Comparison of ENCODE assay signal across 10 cellular contexts in genomic region chr12:749871-750270, GRCh38. TPM values are rescaled to one million over a fixed set of nuclear protein-coding genes. Genes with fewer than 3 reads are reported as not detected.
A peak's percentile ranks its signal among the peaks of the same experiment; 100 is the strongest.
DNase-seq lines count a peak whose midpoint lies in the region; ATAC-seq, FAIRE-seq and TF ChIP-seq lines count a peak whose summit lies in the region.
"Had no signal": no experiment of that assay in that cellular context is flagged by ENCODE, and none has a peak within 500 bp of the region (broad histone marks: within the 10 kb centered on the region; RNA-seq: fewer than 3 reads in every experiment).

No MANE protein-coding gene starts in this region.

- no peaks in the 10 kb centered on the region for H3K36me3 ChIP-seq in CD8-positive, alpha-beta memory T cell (ENCODE audit: insufficient read depth, low read length)

- H3K9me3 Mint-ChIP-seq in CD8-positive, alpha-beta memory T cell = no peaks in the 10 kb centered on the region
- H3K9me3 Mint-ChIP-seq in T-helper 2 cell treated with Interferon-gamma antibody and Interleukin-4, amounts not matched to agents 5 μg/mL and 100 μg/mL, for 36 hours = no peaks in the 10 kb centered on the region

- CTCF ChIA-PET in CD8-positive, alpha-beta memory T cell (lab: Charles Lee) = interaction anchor here (1.0 to 6.1 kb wide), 15 partner anchors 9 to 186 kb away, joined by 3 to 66 read pairs (median 22); no protein-coding TSS in a partner anchor

- H3K27ac Mint-ChIP-seq in CD8-positive, alpha-beta memory T cell = peak overlapping the region in 4 of 8 donors; percentile 82 to 95 (median 92)
- peak overlapping the region; percentile 90 for H3K27ac Mint-ChIP-seq in T-helper 2 cell treated with Interferon-gamma antibody and Interleukin-4, amounts not matched to agents 5 μg/mL and 100 μg/mL, for 36 hours

- peak overlapping the region; percentile 71 for H3K27ac ChIP-seq in CD8-positive, alpha-beta memory T cell (ENCODE audit: low read depth, low read length)

- peak overlapping the region in 6 of 7 donors; percentile 33 to 78 (median 62) for H3K4me3 Mint-ChIP-seq in CD8-positive, alpha-beta memory T cell
- peak overlapping the region; percentile 76 for H3K4me3 Mint-ChIP-seq in T-helper 2 cell treated with Interferon-gamma antibody and Interleukin-4, amounts not matched to agents 5 μg/mL and 100 μg/mL, for 36 hours

- DNase-seq in CD8-positive, alpha-beta memory T cell = no peak
- no peak for DNase-seq in H54 (ENCODE audit: insufficient read length, low spot score)
- no peak for DNase-seq in T-helper 2 cell treated with Interferon-gamma antibody and Interleukin-4, amounts not matched to agents 5 μg/mL and 100 μg/mL, for 36 hours (ENCODE audit: low spot score)
- DNase-seq in myocyte (ENCODE audit: low read depth) = peak; percentile 13
- DNase-seq in islet precursor cell = no peak
- no peak for DNase-seq in D341Med (ENCODE audit: low spot score)
- DNase-seq: activated gamma-delta T cell had no signal

- TF ChIP-seq POLR2A in H54 (IDR thresholded peaks at IDR 0.05; ENCODE audit: low read depth, low read length) = no peak

- peaks cover 24% of the 10 kb centered on the region for H3K4me1 ChIP-seq in CD8-positive, alpha-beta memory T cell (ENCODE audit: insufficient read depth, low read length)

- H3K4me1 Mint-ChIP-seq in CD8-positive, alpha-beta memory T cell = peaks cover 0 to 14% (median 11%) of the 10 kb centered on the region in 3 donors
- peaks cover 14% of the 10 kb centered on the region for H3K4me1 Mint-ChIP-seq in T-helper 2 cell treated with Interferon-gamma antibody and Interleukin-4, amounts not matched to agents 5 μg/mL and 100 μg/mL, for 36 hours (ENCODE audit: low read depth)

- H3K27me3 Mint-ChIP-seq in CD8-positive, alpha-beta memory T cell = no peaks in the 10 kb centered on the region
- H3K27me3 Mint-ChIP-seq in T-helper 2 cell treated with Interferon-gamma antibody and Interleukin-4, amounts not matched to agents 5 μg/mL and 100 μg/mL, for 36 hours (ENCODE audit: low read depth) = no peaks in the 10 kb centered on the region

- H3K27me3 ChIP-seq in CD8-positive, alpha-beta memory T cell (ENCODE audit: insufficient read depth, low read length, poor library complexity, severe bottlenecking) = no peaks in the 10 kb centered on the region

- POLR2A ChIA-PET in CD8-positive, alpha-beta memory T cell (lab: Charles Lee) = interaction anchor here (0.6 to 5.2 kb wide), 5 partner anchors 9 to 107 kb away, joined by 3 to 39 read pairs (median 9); no protein-coding TSS in a partner anchor

- H3K4me3 ChIP-seq in CD8-positive, alpha-beta memory T cell (ENCODE audit: low read length) = no peak overlapping the region

- H3K9me3 ChIP-seq in CD8-positive, alpha-beta memory T cell (ENCODE audit: low read length) = no peaks in the 10 kb centered on the region

- H3K36me3 Mint-ChIP-seq in CD8-positive, alpha-beta memory T cell = peaks cover 0 to 15% (median 0%) of the 10 kb centered on the region in 3 donors
- H3K36me3 Mint-ChIP-seq in T-helper 2 cell treated with Interferon-gamma antibody and Interleukin-4, amounts not matched to agents 5 μg/mL and 100 μg/mL, for 36 hours (ENCODE audit: low read depth) = peaks cover 12% of the 10 kb centered on the region

- ATAC-seq in HG02840 (IDR thresholded peaks at IDR 0.05; ENCODE audit: low FRiP score, unreplicated experiment) = no peak
- no peak for ATAC-seq in GM18511 (IDR thresholded peaks at IDR 0.05; ENCODE audit: unreplicated experiment)

- FAIRE-seq in H54 (lab: Jason Lieb, UNC) = peak; percentile 78
- FAIRE-seq: RCC 7860 had no signal

RNA-seq across cellular contexts. Expression of gene WNK1, which starts 2.5 kb away (rescaled TPM):
- total RNA-seq in CD8-positive, alpha-beta memory T cell = 100 to 1,000 TPM; 174 to 176 TPM
- 47.4 TPM for polyA plus RNA-seq in CD8-positive, alpha-beta memory T cell
- 95.2 and 104 TPM in 2 replicates for total RNA-seq in myocyte
- polyA plus RNA-seq in myocyte (2012) = 146 TPM
